Comparison of ENCODE assay signal across 1 cellular context in genomic region chr10:114937962-114938817, GRCh38.
TF ChIP-seq lines count a peak whose summit lies in the region.

TRUB1 (plus strand) TSS chr10:114938195; CDS start chr10:114938254, 59 bp downstream.

TF ChIP-seq in HepG2, 621 proteins besides CTCF, POLR2A, EP300 and RAD21 (continued from another document and continues in another):
- peak; percentile 94 for TF ChIP-seq ZNF574 (CRISPR knock-in tag; IDR thresholded peaks at IDR 0.05)
- TF ChIP-seq MTERF4 (CRISPR knock-in tag; IDR thresholded peaks at IDR 0.05) = no peak
- TF ChIP-seq ESRRA (CRISPR knock-in tag; IDR thresholded peaks at IDR 0.05; ENCODE audit: low read depth) = peak; percentile 83
- TF ChIP-seq ARNT (IDR thresholded peaks at IDR 0.05) = no peak
- no peak for TF ChIP-seq RARG (CRISPR knock-in tag; IDR thresholded peaks at IDR 0.05; ENCODE audit: low read depth)
- TF ChIP-seq ISL2 (CRISPR knock-in tag; IDR thresholded peaks at IDR 0.05) = no peak; the same call in 1 of the 2 replicates
- TF ChIP-seq ATF7-NPFF (CRISPR knock-in tag; IDR thresholded peaks at IDR 0.05; ENCODE audit: low read depth) = no peak
- TF ChIP-seq ZFP36L1 (CRISPR knock-in tag; IDR thresholded peaks at IDR 0.05) = no peak
- no peak for TF ChIP-seq SNAPC2 (CRISPR knock-in tag; IDR thresholded peaks at IDR 0.05)
- TF ChIP-seq SPEN (CRISPR knock-in tag; IDR thresholded peaks at IDR 0.05; ENCODE audit: low read depth) = peak; percentile 64
- no peak for TF ChIP-seq ZBTB1 (CRISPR knock-in tag; IDR thresholded peaks at IDR 0.05; ENCODE audit: borderline replicate concordance)
- no peak for TF ChIP-seq KDM1A (CRISPR knock-in tag; IDR thresholded peaks at IDR 0.05)
- no peak for TF ChIP-seq ZBTB7A (CRISPR knock-in tag; IDR thresholded peaks at IDR 0.05)
- TF ChIP-seq AKAP8 (CRISPR knock-in tag; IDR thresholded peaks at IDR 0.05) = no peak
- no peak for TF ChIP-seq FOXC1 (CRISPR knock-in tag; IDR thresholded peaks at IDR 0.05; ENCODE audit: borderline replicate concordance)
- no peak for TF ChIP-seq ZBTB40 (IDR thresholded peaks at IDR 0.05)
- peak; percentile 66; the same call in 1 of the 2 replicates for TF ChIP-seq ZBTB40 (CRISPR knock-in tag; IDR thresholded peaks at IDR 0.05)
- no peak for TF ChIP-seq ZNF549 (CRISPR knock-in tag; IDR thresholded peaks at IDR 0.05)
- peak; percentile 23; the same call in 1 of the 2 replicates for TF ChIP-seq RARA (CRISPR knock-in tag; IDR thresholded peaks at IDR 0.05)
- no peak for TF ChIP-seq RCOR2 (CRISPR knock-in tag; IDR thresholded peaks at IDR 0.05)
- TF ChIP-seq ZNF773 (CRISPR knock-in tag; IDR thresholded peaks at IDR 0.05; ENCODE audit: borderline replicate concordance) = no peak
- no peak for TF ChIP-seq HNF1A (IDR thresholded peaks at IDR 0.05; ENCODE audit: low read depth)
- TF ChIP-seq HNF1A (CRISPR knock-in tag; IDR thresholded peaks at IDR 0.05; ENCODE audit: borderline replicate concordance) = peak; percentile 57; the same call in 1 of the 2 replicates
- peak; percentile 70; the same call in 1 of the 2 replicates for TF ChIP-seq RXRA (CRISPR knock-in tag; IDR thresholded peaks at IDR 0.05)
- no peak for TF ChIP-seq TERF1 (CRISPR knock-in tag; IDR thresholded peaks at IDR 0.05)
- peak; percentile 100 for TF ChIP-seq TEAD3 (CRISPR knock-in tag; optimal IDR thresholded peaks at IDR 0.05; ENCODE audit: borderline replicate concordance)
- TF ChIP-seq FOXK1 (CRISPR knock-in tag; IDR thresholded peaks at IDR 0.05; ENCODE audit: borderline replicate concordance, low read depth) = peak; percentile 80; the same call in 1 of the 2 replicates
- no peak for TF ChIP-seq PAWR (CRISPR knock-in tag; IDR thresholded peaks at IDR 0.05; ENCODE audit: borderline replicate concordance)
- 0 out of 2 replicates have a peak, but pooled peaks have one; percentile 24 for TF ChIP-seq NFYB (CRISPR knock-in tag; IDR thresholded peaks at IDR 0.05)
- TF ChIP-seq HNRNPK (IDR thresholded peaks at IDR 0.05; ENCODE audit: low read depth, low read length, poor library complexity, severe bottlenecking) = no peak
- TF ChIP-seq PHF21A (CRISPR knock-in tag; IDR thresholded peaks at IDR 0.05) = peak; percentile 68
- TF ChIP-seq ZFP91 (CRISPR knock-in tag; IDR thresholded peaks at IDR 0.05; ENCODE audit: borderline replicate concordance) = peak; percentile 85
- TF ChIP-seq ATF2 (CRISPR knock-in tag; IDR thresholded peaks at IDR 0.05) = peak; percentile 78; the same call in 1 of the 2 replicates
- no peak for TF ChIP-seq NFE2L2 (IDR thresholded peaks at IDR 0.05; ENCODE audit: low read length)
- peak; percentile 91 for TF ChIP-seq ZFY (CRISPR knock-in tag; IDR thresholded peaks at IDR 0.05)
- TF ChIP-seq ZNF18 (CRISPR knock-in tag; IDR thresholded peaks at IDR 0.05; ENCODE audit: insufficient replicate concordance) = no peak
- peak; percentile 72; the same call in 1 of the 2 replicates for TF ChIP-seq TBX2 (CRISPR knock-in tag; IDR thresholded peaks at IDR 0.05; ENCODE audit: borderline replicate concordance)
